ENCODE assay signal across 9 cellular contexts in genomic region chr1:51627672-51628071, GRCh38. TPM values are rescaled to one million over a fixed set of nuclear protein-coding genes. Genes with fewer than 3 reads are reported as not detected.
DNase-seq lines count a peak whose midpoint lies in the region; ATAC-seq and TF ChIP-seq lines count a peak whose summit lies in the region.
"Had no signal": no experiment of that assay in that cellular context is flagged by ENCODE, and none has a peak within 500 bp of the region (broad histone marks: within the 10 kb centered on the region; RNA-seq: fewer than 3 reads in every experiment).

No MANE protein-coding gene starts in this region.

- no peak overlapping the region for H3K27ac ChIP-seq in breast epithelium
- no peak overlapping the region for H3K27ac ChIP-seq in gastroesophageal sphincter
- peak overlapping the region in 1 of 2 donors; percentile 19 for H3K27ac ChIP-seq in uterus

- BruUV-seq in MCF 10A (replicated peaks; lab: Mats Ljungman, UMichigan) = no TSS peak

- ATAC-seq in gastroesophageal sphincter (no peak), HG03175 (IDR thresholded peaks at IDR 0.05; ENCODE audit: unreplicated experiment) (no peak), HG03378 (IDR thresholded peaks at IDR 0.05; ENCODE audit: unreplicated experiment) (no peak), GM21367 (IDR thresholded peaks at IDR 0.05; ENCODE audit: unreplicated experiment) (no peak)

- H3K36me3 Mint-ChIP-seq in MCF 10A (ENCODE audit: insufficient read depth, unreplicated experiment) = no peaks in the 10 kb centered on the region

- TF ChIP-seq POLR2A in breast epithelium (IDR thresholded peaks at IDR 0.05) (no peak), gastroesophageal sphincter (IDR thresholded peaks at IDR 0.05) (no peak), uterus (IDR thresholded peaks at IDR 0.05) (no peak)

- POLR2A ChIA-PET in MCF 10A (lab: Yijun Ruan, JAX) = interaction anchor here (0.6 to 2.2 kb wide), 5 partner anchors 58 to 252 kb away, joined by 3 to 14 read pairs (median 4); no protein-coding TSS in a partner anchor

- intact Hi-C loops in MCF 10A (cut with micrococcal nuclease) = loop anchor here (1.0 kb wide), 2 partner anchors 142 to 375 kb away; no protein-coding TSS in a partner anchor
- intact Hi-C loops in breast epithelium (cut with DNase I; ENCODE audit: low total_unique reads) = no loop called here
- intact Hi-C loops in uterus (cut with DNase I; ENCODE audit: low total_unique reads) = no loop called here

- no peak overlapping the region for H3K4me3 Mint-ChIP-seq in MCF 10A (ENCODE audit: unreplicated experiment)
- H3K4me3 Mint-ChIP-seq: activated naive CD8-positive, alpha-beta T cell had no signal

- H3K27me3 Mint-ChIP-seq in MCF 10A (ENCODE audit: insufficient read depth, unreplicated experiment) = no peaks in the 10 kb centered on the region
- H3K27me3 Mint-ChIP-seq: activated naive CD8-positive, alpha-beta T cell had no signal

- DNase-seq in MCF 10A (ENCODE audit: unreplicated experiment) = peak; percentile 69
- DNase-seq in breast epithelium (ENCODE audit: low spot score in 2 of 2) = no peak
- peak; percentile 61 for DNase-seq in RKO (ENCODE audit: low spot score)
- DNase-seq in uterus = no peak

- H3K36me3 ChIP-seq in breast epithelium = no peaks in the 10 kb centered on the region
- no peaks in the 10 kb centered on the region for H3K36me3 ChIP-seq in gastroesophageal sphincter
- H3K36me3 ChIP-seq in uterus = no peaks in the 10 kb centered on the region

- H3K4me1 ChIP-seq in breast epithelium (peaks cover 0 to 5% of the 10 kb centered on the region in 2 donors), gastroesophageal sphincter (peaks cover 4 to 62% (median 6%) of the 10 kb centered on the region in 3 donors), uterus (peaks cover 0 to 10% of the 10 kb centered on the region in 2 donors)

- CTCF ChIA-PET in MCF 10A (lab: Yijun Ruan, JAX) = interaction anchor here (0.6 to 7.0 kb wide), 25 partner anchors 10 to 749 kb away, joined by 3 to 133 read pairs (median 5); partner anchors contain the start of gene OSBPL9

- TF ChIP-seq CTCF in MCF 10A (IDR thresholded peaks at IDR 0.05; ENCODE audit: unreplicated experiment) (peak; percentile 51), breast epithelium (IDR thresholded peaks at IDR 0.05) (no peak), gastroesophageal sphincter (IDR thresholded peaks at IDR 0.05) (peak in 3 of 4 experiments; percentile 44 to 46 (median 44)), uterus (IDR thresholded peaks at IDR 0.05) (peak; percentile 35 to 59 (median 52))

- no peak overlapping the region for H3K4me3 ChIP-seq in breast epithelium
- no peak overlapping the region for H3K4me3 ChIP-seq in gastroesophageal sphincter
- H3K4me3 ChIP-seq in uterus = no peak overlapping the region

- no peaks in the 10 kb centered on the region for H3K9me3 Mint-ChIP-seq in MCF 10A (ENCODE audit: unreplicated experiment)

- peaks cover 12% of the 10 kb centered on the region for H3K4me1 Mint-ChIP-seq in MCF 10A (ENCODE audit: insufficient read depth, unreplicated experiment)

- H3K27ac Mint-ChIP-seq in MCF 10A (ENCODE audit: low read depth, unreplicated experiment) = no peak overlapping the region
- H3K27ac Mint-ChIP-seq: activated naive CD8-positive, alpha-beta T cell had no signal

- no peak for TF ChIP-seq EP300 in gastroesophageal sphincter (IDR thresholded peaks at IDR 0.05)

- 39 to 65% methylated on average over 2 of the region's 2 CpGs for WGBS in gastroesophageal sphincter (ENCODE audit: low coverage in 1 of 2), 2 donors

- no peaks in the 10 kb centered on the region for H3K27me3 ChIP-seq in breast epithelium
- no peaks in the 10 kb centered on the region for H3K27me3 ChIP-seq in gastroesophageal sphincter
- no peaks in the 10 kb centered on the region for H3K27me3 ChIP-seq in uterus

- no peaks in the 10 kb centered on the region for H3K9me3 ChIP-seq in breast epithelium
- H3K9me3 ChIP-seq in gastroesophageal sphincter = no peaks in the 10 kb centered on the region
- no peaks in the 10 kb centered on the region for H3K9me3 ChIP-seq in uterus

RNA-seq across cellular contexts. Expression of gene OSBPL9, which starts 10.8 kb away (rescaled TPM):
- total RNA-seq in MCF 10A (2022) (51.7 and 60.4 TPM in 2 replicates), breast epithelium (100 to 1,000 TPM; 107 to 213 (median 136) TPM), gastroesophageal sphincter (100 to 1,000 TPM in 1 of 4 donors, 10 to 100 TPM in 3; 56.9 to 110 (median 78.3) TPM), uterus (100 to 1,000 TPM in 3 of 4 donors, 10 to 100 TPM in 1; 94.0 to 122 (median 108) TPM)

Comparison
In these comparisons a context has a peak if more than half of its experiments do, and no peak if none do; other contexts are left out.
1. DNase-seq: peak in MCF 10A (single experiment) and RKO (single experiment); none in breast epithelium (0 of 2) and uterus (0 of 2).
2. CTCF ChIP-seq: peak in MCF 10A (single experiment), gastroesophageal sphincter (3 of 4) and uterus (4 of 4); none in breast epithelium (0 of 3).